Comparison of ENCODE assay signal across 14 cellular contexts in the genomic region with DNA sequence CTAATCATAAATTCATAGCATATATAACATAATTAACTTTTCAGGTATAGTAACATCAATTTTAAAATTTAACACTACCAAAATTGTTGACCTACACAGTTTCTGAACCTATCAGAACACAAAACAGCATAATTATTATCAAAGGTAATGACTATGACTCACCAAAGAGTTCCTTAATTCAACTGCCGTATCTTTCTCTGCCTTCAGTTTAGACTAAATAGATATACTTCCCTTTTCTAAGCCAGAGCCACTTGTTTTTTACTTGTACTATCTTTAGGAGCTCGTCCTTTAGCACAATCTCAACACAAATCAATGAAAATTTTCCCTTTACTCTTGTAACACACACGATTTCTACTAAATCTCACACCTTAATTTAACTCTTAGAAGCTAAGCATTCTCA. TPM values are rescaled to one million over a fixed set of nuclear protein-coding genes. Genes with fewer than 3 reads are reported as not detected.
A peak's percentile ranks its signal among the peaks of the same experiment; 100 is the strongest.
DNase-seq lines count a peak whose midpoint lies in the region; ATAC-seq, FAIRE-seq and TF ChIP-seq lines count a peak whose summit lies in the region.
"Had no signal": no experiment of that assay in that cellular context is flagged by ENCODE, and none has a peak within 500 bp of the region (broad histone marks: within the 10 kb centered on the region; RNA-seq: fewer than 3 reads in every experiment).

No MANE protein-coding gene starts in this region.

- H3K9ac ChIP-seq in endothelial cell of umbilical vein (replicated peaks; ENCODE audit: extremely low read depth, insufficient read depth, low read length) = no peak overlapping the region

- H3K79me2 ChIP-seq in endothelial cell of umbilical vein (ENCODE audit: control insufficient read depth, insufficient read depth, low read length) = no peaks in the 10 kb centered on the region

- no peak for FAIRE-seq in endothelial cell of umbilical vein (lab: Jason Lieb, UNC)

- no peak for TF ChIP-seq CTCF in endothelial cell of umbilical vein (IDR thresholded peaks at IDR 0.05; ENCODE audit: extremely low read depth in 1 of 2, insufficient read depth in 1 of 2, low read depth in 1 of 2, low read length in 2 of 2)

- H3K27me3 ChIP-seq in endothelial cell of umbilical vein (ENCODE audit: control insufficient read depth in 2 of 2, insufficient read depth in 2 of 2, low read length in 2 of 2) = no peaks in the 10 kb centered on the region
- H3K27me3 ChIP-seq: neutrophil had no signal

- POLR2A ChIA-PET in endothelial cell of umbilical vein (lab: Charles Lee) = no interaction called here

- no peak for TF ChIP-seq POLR2A in endothelial cell of umbilical vein (IDR thresholded peaks at IDR 0.05; ENCODE audit: low read depth, low read length)

- H3K27ac ChIP-seq in endothelial cell of umbilical vein (ENCODE audit: insufficient read depth, low read depth, low read length) = peak overlapping the region; percentile 11
- H3K27ac ChIP-seq in temporal lobe (ENCODE audit: low read depth, low read length) = peak overlapping the region; percentile 88
- H3K27ac ChIP-seq: neutrophil had no signal

- peaks cover 24% of the 10 kb centered on the region for H3K4me1 ChIP-seq in endothelial cell of umbilical vein (ENCODE audit: control insufficient read depth, extremely low read depth, insufficient read depth, low read length)

- H3K4me2 ChIP-seq in endothelial cell of umbilical vein (ENCODE audit: insufficient read depth, low read length) = peak overlapping the region; percentile 64

- H4K20me1 ChIP-seq in endothelial cell of umbilical vein (replicated peaks; ENCODE audit: control insufficient read depth, extremely low read depth, insufficient read depth, low read length) = no peaks in the 10 kb centered on the region

- no peak overlapping the region for H3K4me3 Mint-ChIP-seq in activated CD8-positive, alpha-beta memory T cell treated with anti-CD3 and anti-CD28 coated beads, Interleukin-2, amount 10 ng/mL, durations not matched to agents 7 days and 5 days
- H3K4me3 Mint-ChIP-seq: activated naive CD8-positive, alpha-beta T cell treated with anti-CD3 and anti-CD28 coated beads, Interleukin-2, amount 10 ng/mL, durations not matched to agents 7 days and 5 days; CD4-positive, CD25-positive, alpha-beta regulatory T cell had no signal

- peak; percentile 8 for DNase-seq in KG1 (lab: John Stamatoyannopoulos, UW)
- peak; percentile 31 for DNase-seq in SKM-1 (lab: John Stamatoyannopoulos, UW; ENCODE audit: unreplicated experiment)
- DNase-seq in endothelial cell of umbilical vein (ENCODE audit: low read depth, low spot score) = peak; percentile 69
- DNase-seq in activated CD8-positive, alpha-beta memory T cell treated with anti-CD3 and anti-CD28 coated beads, Interleukin-2, amount 10 ng/mL, durations not matched to agents 7 days and 5 days = no peak
- no peak for DNase-seq in foreskin melanocyte
- DNase-seq in hepatic stellate cell (ENCODE audit: low spot score) = no peak
- DNase-seq: activated naive CD8-positive, alpha-beta T cell treated with anti-CD3 and anti-CD28 coated beads, Interleukin-2, amount 10 ng/mL, durations not matched to agents 7 days and 5 days; CD4-positive, CD25-positive, alpha-beta regulatory T cell; stimulated activated CD4-positive, alpha-beta T cell treated with anti-CD3 and anti-CD28 coated beads, Interleukin-4, amount 100 ng/mL, for 24 hours had no signal

- H3K4me3 ChIP-seq in endothelial cell of umbilical vein (replicated peaks in 1 of 3; ENCODE audit: insufficient read depth in 1 of 3, low read depth in 1 of 3, low read length in 3 of 3) = no peak overlapping the region
- H3K4me3 ChIP-seq: coronary artery had no signal

- H3K36me3 Mint-ChIP-seq in activated CD8-positive, alpha-beta memory T cell treated with anti-CD3 and anti-CD28 coated beads, Interleukin-2, amount 10 ng/mL, durations not matched to agents 7 days and 5 days = no peaks in the 10 kb centered on the region

- no peaks in the 10 kb centered on the region for H3K27me3 Mint-ChIP-seq in activated CD8-positive, alpha-beta memory T cell treated with anti-CD3 and anti-CD28 coated beads, Interleukin-2, amount 10 ng/mL, durations not matched to agents 7 days and 5 days
- H3K27me3 Mint-ChIP-seq: activated naive CD8-positive, alpha-beta T cell treated with anti-CD3 and anti-CD28 coated beads, Interleukin-2, amount 10 ng/mL, durations not matched to agents 7 days and 5 days; CD4-positive, CD25-positive, alpha-beta regulatory T cell had no signal

- H2AFZ ChIP-seq in endothelial cell of umbilical vein (ENCODE audit: low read depth, low read length) = no peak overlapping the region

- no peaks in the 10 kb centered on the region for H3K9me3 Mint-ChIP-seq in activated CD8-positive, alpha-beta memory T cell treated with anti-CD3 and anti-CD28 coated beads, Interleukin-2, amount 10 ng/mL, durations not matched to agents 7 days and 5 days (ENCODE audit: low read depth)
- H3K9me3 Mint-ChIP-seq: activated naive CD8-positive, alpha-beta T cell treated with anti-CD3 and anti-CD28 coated beads, Interleukin-2, amount 10 ng/mL, durations not matched to agents 7 days and 5 days; CD4-positive, CD25-positive, alpha-beta regulatory T cell had no signal

- no peaks in the 10 kb centered on the region for H3K9me3 ChIP-seq in endothelial cell of umbilical vein (replicated peaks; ENCODE audit: control insufficient read depth, insufficient read depth, low read length)
- H3K9me3 ChIP-seq: neutrophil had no signal

- ATAC-seq in activated CD8-positive, alpha-beta memory T cell treated with anti-CD3 and anti-CD28 coated beads, Interleukin-2, amount 10 ng/mL, durations not matched to agents 7 days and 5 days = no peak
- ATAC-seq in HG03354 (IDR thresholded peaks at IDR 0.05; ENCODE audit: poor library complexity, severe bottlenecking, unreplicated experiment) = no peak
- ATAC-seq: activated CD4-positive, CD25-positive, alpha-beta regulatory T cell treated with anti-CD3 and anti-CD28 coated beads, Interleukin-2, amount 50 U/mL, for 24 hours had no signal

- intact Hi-C loops in endothelial cell of umbilical vein (cut with micrococcal nuclease) = no loop called here

- H3K27ac Mint-ChIP-seq in activated CD8-positive, alpha-beta memory T cell treated with anti-CD3 and anti-CD28 coated beads, Interleukin-2, amount 10 ng/mL, durations not matched to agents 7 days and 5 days = no peak overlapping the region
- H3K27ac Mint-ChIP-seq: activated naive CD8-positive, alpha-beta T cell treated with anti-CD3 and anti-CD28 coated beads, Interleukin-2, amount 10 ng/mL, durations not matched to agents 7 days and 5 days; CD4-positive, CD25-positive, alpha-beta regulatory T cell had no signal

- H3K36me3 ChIP-seq in endothelial cell of umbilical vein (ENCODE audit: control insufficient read depth in 2 of 2, extremely low read depth in 1 of 2, insufficient read depth in 2 of 2, low read length in 2 of 2) = no peaks in the 10 kb centered on the region
- H3K36me3 ChIP-seq: neutrophil had no signal

- H3K9me1 ChIP-seq in endothelial cell of umbilical vein (replicated peaks; ENCODE audit: control insufficient read depth, extremely low read depth, insufficient read depth, low read length) = peaks cover 2% of the 10 kb centered on the region

- BruUV-seq in endothelial cell of umbilical vein (replicated peaks; lab: Mats Ljungman, UMichigan) = no TSS peak

- dilution Hi-C loops in endothelial cell of umbilical vein (cut with MboI; ENCODE audit: extremely low pct_ligation_motif_present, low sequenced_read_pairs) = no loop called here

- CTCF ChIA-PET in endothelial cell of umbilical vein (lab: Charles Lee) = interaction anchor here (1.0 to 2.1 kb wide), 9 partner anchors 9 to 66 kb away, joined by 3 to 8 read pairs (median 4); no protein-coding TSS in a partner anchor
- CTCF ChIA-PET in activated CD8-positive, alpha-beta memory T cell treated with anti-CD3 and anti-CD28 coated beads, Interleukin-2, amount 10 ng/mL, durations not matched to agents 7 days and 5 days (lab: Charles Lee) = no interaction called here

- no peaks in the 10 kb centered on the region for H3K4me1 Mint-ChIP-seq in activated CD8-positive, alpha-beta memory T cell treated with anti-CD3 and anti-CD28 coated beads, Interleukin-2, amount 10 ng/mL, durations not matched to agents 7 days and 5 days
- H3K4me1 Mint-ChIP-seq: activated naive CD8-positive, alpha-beta T cell treated with anti-CD3 and anti-CD28 coated beads, Interleukin-2, amount 10 ng/mL, durations not matched to agents 7 days and 5 days; CD4-positive, CD25-positive, alpha-beta regulatory T cell had no signal

TF ChIP-seq in endothelial cell of umbilical vein, 7 proteins besides CTCF, POLR2A, EP300 and RAD21:
- TF ChIP-seq MYC (IDR thresholded peaks at IDR 0.05; ENCODE audit: low read depth, low read length) (no peak), GATA2 (IDR thresholded peaks at IDR 0.05; ENCODE audit: insufficient read depth, insufficient read length, low read depth, low read length) (no peak), JUN (IDR thresholded peaks at IDR 0.05; ENCODE audit: borderline replicate concordance, insufficient read depth, insufficient read length, low read depth) (no peak), FOS (IDR thresholded peaks at IDR 0.05; ENCODE audit: borderline replicate concordance, insufficient read depth, low read length) (peak; percentile 45)

RNA-seq across cellular contexts. Expression of gene CCDC88A, which starts 54.4 kb away (rescaled TPM):
- total RNA-seq in endothelial cell of umbilical vein (76.8 and 77.4 TPM in 2 replicates), temporal lobe (302 TPM)
- polyA plus RNA-seq in endothelial cell of umbilical vein = 14.8 and 21.1 TPM in 2 replicates
- polyA plus RNA-seq in endothelial cell of umbilical vein (2011; cell fraction: cytosol; rRNA removed) = 20.2 and 22.4 TPM in 2 replicates
- 60.7 and 81.0 TPM in 2 replicates for polyA plus RNA-seq in endothelial cell of umbilical vein (2011; cell fraction: nucleus; rRNA removed)
- 36.1 and 52.3 TPM in 2 replicates for polyA plus RNA-seq in endothelial cell of umbilical vein (2012)
- 104 and 121 TPM in 2 replicates for polyA minus RNA-seq in endothelial cell of umbilical vein
- 29.4 TPM for polyA minus RNA-seq in endothelial cell of umbilical vein (2011; cell fraction: cytosol; rRNA and poly(A)+ RNA removed)
- polyA minus RNA-seq in endothelial cell of umbilical vein (2011; cell fraction: nucleus; rRNA and poly(A)+ RNA removed) = 122 and 172 TPM in 2 replicates
- total RNA-seq in activated CD8-positive, alpha-beta memory T cell treated with anti-CD3 and anti-CD28 coated beads, Interleukin-2, amount 10 ng/mL, durations not matched to agents 7 days and 5 days = 10 to 100 TPM; 10.9 to 15.9 TPM

Comparison
In these comparisons a context has a peak if more than half of its experiments do, and no peak if none do; other contexts are left out.
1. DNase-seq: peak in KG1 (single experiment), SKM-1 (single experiment) and endothelial cell of umbilical vein (single experiment); none in activated CD8-positive, alpha-beta memory T cell treated with anti-CD3 and anti-CD28 coated beads, Interleukin-2, amount 10 ng/mL, durations not matched to agents 7 days and 5 days (single experiment), foreskin melanocyte (single experiment) and hepatic stellate cell (single experiment).